Comparison of ENCODE assay signal across 22 cellular contexts in genomic region chrX:32644476-32644875, GRCh38.
"Had no signal": no experiment of that assay in that cellular context is flagged by ENCODE, and none has a peak within 500 bp of the region (broad histone marks: within the 10 kb centered on the region; RNA-seq: fewer than 3 reads in every experiment).

No MANE protein-coding gene starts in this region.

- H3K36me3 Mint-ChIP-seq: activated naive CD8-positive, alpha-beta T cell treated with anti-CD3 and anti-CD28 coated beads, Interleukin-2, amount 10 ng/mL, durations not matched to agents 7 days and 5 days had no signal

- ATAC-seq: activated CD8-positive, alpha-beta T cell treated with anti-CD3 and anti-CD28 coated beads, Interleukin-2, amount 10 ng/mL, durations not matched to agents 7 days and 5 days; body of pancreas had no signal

- H3K4me1 ChIP-seq: adrenal gland, body of pancreas had no signal

- H3K4me3 Mint-ChIP-seq: activated CD8-positive, alpha-beta T cell treated with anti-CD3 and anti-CD28 coated beads, Interleukin-2, amount 10 ng/mL, durations not matched to agents 7 days and 5 days; activated naive CD8-positive, alpha-beta T cell treated with anti-CD3 and anti-CD28 coated beads, Interleukin-2, amount 10 ng/mL, durations not matched to agents 7 days and 5 days; T-helper 1 cell treated with Interleukin-12 subunit alpha and Interleukin-12 subunit beta and Interleukin-4 antibody, amounts not matched to agents 30 μg/mL and 1 μg/mL, for 36 hours had no signal

- H3K4me3 ChIP-seq: adrenal gland, body of pancreas, PC-9 had no signal

- H3K27me3 ChIP-seq: adrenal gland, body of pancreas had no signal

- H3K27ac ChIP-seq: adrenal gland, body of pancreas, PC-9 had no signal

- H3K36me3 ChIP-seq: adrenal gland had no signal

- H3K27ac Mint-ChIP-seq: activated CD8-positive, alpha-beta T cell treated with anti-CD3 and anti-CD28 coated beads, Interleukin-2, amount 10 ng/mL, durations not matched to agents 7 days and 5 days; activated naive CD8-positive, alpha-beta T cell treated with anti-CD3 and anti-CD28 coated beads, Interleukin-2, amount 10 ng/mL, durations not matched to agents 7 days and 5 days; T-helper 1 cell treated with Interleukin-12 subunit alpha and Interleukin-12 subunit beta and Interleukin-4 antibody, amounts not matched to agents 30 μg/mL and 1 μg/mL, for 36 hours had no signal

- H3K9me3 ChIP-seq: adrenal gland, body of pancreas had no signal

- H3K27me3 Mint-ChIP-seq: activated naive CD8-positive, alpha-beta T cell treated with anti-CD3 and anti-CD28 coated beads, Interleukin-2, amount 10 ng/mL, durations not matched to agents 7 days and 5 days had no signal

- H3K4me2 ChIP-seq: PC-9 had no signal

- H3K4me1 Mint-ChIP-seq: activated naive CD8-positive, alpha-beta T cell treated with anti-CD3 and anti-CD28 coated beads, Interleukin-2, amount 10 ng/mL, durations not matched to agents 7 days and 5 days had no signal

- DNase-seq: activated CD4-positive, alpha-beta T cell treated with anti-CD3 and anti-CD28 coated beads for 48 hours; activated CD4-positive, alpha-beta T cell treated with anti-CD3 and anti-CD28 coated beads, Interleukin-2, amount 50 U/mL, for 4 hours; activated CD4-positive, CD25-positive, alpha-beta regulatory T cell treated with anti-CD3 and anti-CD28 coated beads, Interleukin-2, amount 50 U/mL, for 72 hours; activated CD8-positive, alpha-beta memory T cell treated with anti-CD3 and anti-CD28 coated beads, Interleukin-2, amount 50 U/mL, for 48 hours; activated CD8-positive, alpha-beta T cell treated with anti-CD3 and anti-CD28 coated beads, Interleukin-2, amount 10 ng/mL, durations not matched to agents 7 days and 5 days; activated naive CD4-positive, alpha-beta T cell treated with anti-CD3 and anti-CD28 coated beads, Interleukin-2, amount 50 U/mL, for 16 hours; activated naive CD8-positive, alpha-beta T cell treated with anti-CD3 and anti-CD28 coated beads, Interleukin-2, amount 10 ng/mL, durations not matched to agents 7 days and 5 days; activated T-cell treated with anti-CD3 and anti-CD28 coated beads, Interleukin-2, amount 50 U/mL, for 1 hour; adrenal gland; aorta; body of pancreas; central memory CD4-positive, alpha-beta T cell; NCI-H1048; NCI-H146; NCI-H187 treated with DMSO at 0.1 percent for 48 hours; NCI-H2081 treated with DMSO at 0.1 percent for 48 hours; NCI-H446; NCI-H524; PC-9; SHP77 treated with DMSO at 0.1 percent for 48 hours had no signal

- FAIRE-seq: bronchial epithelial cell had no signal

- H3K9me3 Mint-ChIP-seq: activated naive CD8-positive, alpha-beta T cell treated with anti-CD3 and anti-CD28 coated beads, Interleukin-2, amount 10 ng/mL, durations not matched to agents 7 days and 5 days; T-helper 1 cell treated with Interleukin-12 subunit alpha and Interleukin-12 subunit beta and Interleukin-4 antibody, amounts not matched to agents 30 μg/mL and 1 μg/mL, for 36 hours had no signal
